In the genomic region with DNA sequence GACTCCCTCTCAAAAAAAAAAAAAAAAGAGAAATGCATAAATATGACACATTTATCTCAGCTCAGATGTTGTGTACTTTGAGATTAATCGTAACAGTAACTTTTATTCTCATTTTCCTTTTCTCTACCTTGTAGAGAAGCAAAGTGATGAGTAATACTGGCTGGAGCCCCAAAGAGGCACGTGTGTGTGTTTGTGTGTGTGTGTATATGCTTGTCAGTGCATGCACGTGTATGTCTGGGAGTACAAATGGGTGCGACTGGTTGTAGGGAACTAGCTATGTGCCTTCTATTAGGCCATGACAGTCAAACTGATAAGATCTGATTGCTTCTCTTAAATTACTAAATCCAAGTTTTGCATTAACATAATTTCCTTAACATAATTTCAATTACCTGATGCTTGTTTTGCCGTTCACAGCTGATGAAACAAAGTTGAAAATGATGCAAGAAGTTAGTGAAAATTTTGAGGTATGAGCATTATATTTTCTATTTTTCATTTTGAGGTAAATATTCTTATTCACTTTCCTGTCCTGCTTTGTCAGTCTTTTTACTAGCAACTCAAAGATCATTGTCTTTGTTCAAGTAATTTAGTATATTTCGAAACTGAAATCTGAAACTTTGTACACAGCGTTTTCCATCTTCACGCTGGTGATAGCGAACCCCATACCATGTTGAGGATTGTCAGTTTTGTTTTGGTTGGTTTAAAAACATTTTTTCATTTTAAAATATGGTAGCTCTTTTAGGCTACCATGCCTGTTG, we compare ENCODE assay signal across 1 cellular context.
TF ChIP-seq lines count a peak whose summit lies in the region.

No MANE protein-coding gene starts in this region.

TF ChIP-seq in SK-N-SH treated with all-trans-retinoic acid at 6 μM for 48 hours, 23 proteins besides CTCF, POLR2A, EP300 and RAD21 (continued from another document):
- TF ChIP-seq ZNF565 (CRISPR knock-in tag; conservative IDR thresholded peaks at IDR 0.05; ENCODE audit: low read depth) (no peak), ARNTL (CRISPR knock-in tag; IDR thresholded peaks at IDR 0.05; ENCODE audit: borderline replicate concordance, low read depth) (no peak)
